8 cellular contexts compared by ENCODE assay signal in genomic region chr15:90563460-90563859, GRCh38. TPM values are rescaled to one million over a fixed set of nuclear protein-coding genes. Genes with fewer than 3 reads are reported as not detected.
DNase-seq lines count a peak whose midpoint lies in the region; ATAC-seq and TF ChIP-seq lines count a peak whose summit lies in the region.

No MANE protein-coding gene starts in this region.

- no peaks in the 10 kb centered on the region for H3K9me3 ChIP-seq in heart left ventricle
- no peaks in the 10 kb centered on the region for H3K9me3 ChIP-seq in upper lobe of left lung

- H3K4me3 Mint-ChIP-seq in activated T-helper 17 cell treated with anti-CD3 and anti-CD28 coated beads, Interleukin-2, amount 50 U/mL, for 72 hours: peak overlapping the region; percentile 56

- H3K36me3 ChIP-seq in heart left ventricle (no peaks in the 10 kb centered on the region), upper lobe of left lung (no peaks in the 10 kb centered on the region)

- H3K4me1 ChIP-seq in heart left ventricle (peaks cover 5 to 99% (median 64%) of the 10 kb centered on the region in 12 donors), upper lobe of left lung (peaks cover 51 to 78% (median 74%) of the 10 kb centered on the region in 4 donors)

- peak overlapping the region; percentile 75 for H3K27ac Mint-ChIP-seq in activated T-helper 17 cell treated with anti-CD3 and anti-CD28 coated beads, Interleukin-2, amount 50 U/mL, for 72 hours

- no peak for ATAC-seq in heart left ventricle
- ATAC-seq in activated T-helper 17 cell treated with anti-CD3 and anti-CD28 coated beads, Interleukin-2, amount 50 U/mL, for 72 hours (replicated peaks): no peak
- no peak for ATAC-seq in upper lobe of left lung (ENCODE audit: low FRiP score in 2 of 2)
- ATAC-seq in HG03457 (IDR thresholded peaks at IDR 0.05; ENCODE audit: unreplicated experiment): no peak

- H3K4me1 Mint-ChIP-seq in activated T-helper 17 cell treated with anti-CD3 and anti-CD28 coated beads, Interleukin-2, amount 50 U/mL, for 72 hours: peaks cover 58% of the 10 kb centered on the region

- H3K27ac ChIP-seq in heart left ventricle (peak overlapping the region in 9 of 12 donors; percentile 2 to 91 (median 83)), upper lobe of left lung (peak overlapping the region; percentile 52 to 79 (median 70))

- H3K27me3 ChIP-seq in heart left ventricle (no peaks in the 10 kb centered on the region), upper lobe of left lung (no peaks in the 10 kb centered on the region)

- intact Hi-C loops in heart left ventricle (cut with DNase I): loop anchor here in 2 of 10 donors (2.0 to 5.0 kb wide), 3 partner anchors 27 to 36 kb away; partner anchors contain the start of gene CRTC3 (in 1 of the 2)
- intact Hi-C loops in cardiac septum (cut with DNase I): loop anchor here (5.0 kb wide), 1 partner anchor 34 kb away; no protein-coding TSS in a partner anchor

- H3K27me3 Mint-ChIP-seq in activated T-helper 17 cell treated with anti-CD3 and anti-CD28 coated beads, Interleukin-2, amount 50 U/mL, for 72 hours: no peaks in the 10 kb centered on the region

- DNase-seq in heart left ventricle (no peak), cardiac septum (ENCODE audit: low spot score) (no peak), midbrain (lab: John Stamatoyannopoulos, UW) (peak; percentile 13), upper lobe of left lung (no peak), iPS-NIHi7 (ENCODE audit: extremely low spot score) (no peak), hepatic stellate cell (ENCODE audit: low spot score) (no peak)

- no peaks in the 10 kb centered on the region for H3K9me3 Mint-ChIP-seq in activated T-helper 17 cell treated with anti-CD3 and anti-CD28 coated beads, Interleukin-2, amount 50 U/mL, for 72 hours

- TF ChIP-seq CTCF in heart left ventricle (IDR thresholded peaks at IDR 0.05): no peak
- no peak for TF ChIP-seq CTCF in upper lobe of left lung (IDR thresholded peaks at IDR 0.05)

- H3K4me3 ChIP-seq in heart left ventricle (no peak overlapping the region), upper lobe of left lung (no peak overlapping the region)

- TF ChIP-seq EP300 in upper lobe of left lung (IDR thresholded peaks at IDR 0.05): no peak

- WGBS in heart left ventricle, 4 donors: 44 to 78% (median 68%) methylated on average over 3 of the region's 3 CpGs
- 68 to 78% methylated on average over 3 of the region's 3 CpGs for WGBS in upper lobe of left lung, 2 donors

- no peak for TF ChIP-seq POLR2A in heart left ventricle (IDR thresholded peaks at IDR 0.05)
- TF ChIP-seq POLR2A in upper lobe of left lung (IDR thresholded peaks at IDR 0.05): no peak

- H3K36me3 Mint-ChIP-seq in activated T-helper 17 cell treated with anti-CD3 and anti-CD28 coated beads, Interleukin-2, amount 50 U/mL, for 72 hours (ENCODE audit: low read depth): peaks cover 25% of the 10 kb centered on the region

RNA-seq across cellular contexts. Expression of gene CRTC3, which starts 33.7 kb away (rescaled TPM):
- total RNA-seq in heart left ventricle (10 to 100 TPM; 21.5 to 42.2 (median 26.8) TPM), cardiac septum (30.4 TPM), upper lobe of left lung (10 to 100 TPM; 30.9 to 42.7 (median 35.1) TPM)
- 10 to 100 TPM; 12.0 to 22.6 TPM for polyA plus RNA-seq in heart left ventricle
- 10 to 100 TPM; 50.6 to 61.0 TPM for total RNA-seq in activated T-helper 17 cell treated with anti-CD3 and anti-CD28 coated beads, Interleukin-2, amount 50 U/mL, for 72 hours
